ENCODE assay signal across 24 cellular contexts in the genomic region with DNA sequence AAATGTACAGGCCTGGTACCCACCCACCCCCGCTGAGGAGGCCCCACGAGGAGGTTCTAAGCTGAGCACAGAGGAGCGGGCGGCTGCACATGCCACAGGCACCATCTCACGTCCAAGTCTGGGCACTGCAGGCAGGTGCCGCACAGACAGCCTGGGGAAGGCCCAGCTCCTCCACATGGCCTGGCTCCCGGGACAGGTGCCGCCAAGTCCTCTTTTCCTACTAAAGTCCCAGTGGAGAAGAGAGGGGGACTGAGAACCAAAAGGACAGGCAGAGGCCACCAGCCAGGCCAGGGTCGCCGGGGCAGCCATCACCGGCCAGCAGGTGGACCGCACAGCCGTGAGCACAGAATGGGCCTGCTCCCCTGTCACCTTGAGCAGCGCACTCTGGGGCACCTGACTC.
A peak's percentile ranks its signal among the peaks of the same experiment; 100 is the strongest.
DNase-seq lines count a peak whose midpoint lies in the region; ATAC-seq, FAIRE-seq and TF ChIP-seq lines count a peak whose summit lies in the region.
"Had no signal": no experiment of that assay in that cellular context is flagged by ENCODE, and none has a peak within 500 bp of the region (broad histone marks: within the 10 kb centered on the region; RNA-seq: fewer than 3 reads in every experiment).

No MANE protein-coding gene starts in this region.

- peak overlapping the region in 1 of 11 experiments; percentile 85; a peak in 2 of 22 replicates for H3K27ac ChIP-seq in BLaER1 treated with 17β-estradiol and CSF1 and Interleukin-3, amounts not matched to agents 10 nM and 100 nM
- H3K27ac ChIP-seq in OCI-LY1 (ENCODE audit: low read depth, low read length, poor library complexity, severe bottlenecking), result no peak overlapping the region
- no peak overlapping the region for H3K27ac ChIP-seq in H1 (ENCODE audit: low read depth, low read length)
- H3K27ac ChIP-seq: gastrocnemius medialis, neutrophil, prostate gland, upper lobe of left lung had no signal

- H3K56ac ChIP-seq in H1 (replicated peaks; ENCODE audit: insufficient read length, low read depth, low read length), result no peak overlapping the region

- no peak overlapping the region for H4K91ac ChIP-seq in H1 (replicated peaks; ENCODE audit: insufficient read length, low read length)

- TF ChIP-seq RAD21 in H1 (IDR thresholded peaks at IDR 0.05 in 1 of 2, conservative IDR thresholded peaks at IDR 0.05 in 1 of 2; ENCODE audit: low read depth in 2 of 2, low read length in 2 of 2), result peak in 1 of 2 experiments; percentile 17; a peak in 2 of 4 replicates

- H3K79me2 ChIP-seq in OCI-LY1 (ENCODE audit: insufficient read depth, low read length), result no peaks in the 10 kb centered on the region
- H3K79me2 ChIP-seq in H1 (ENCODE audit: control insufficient read depth in 1 of 2, insufficient read depth in 2 of 2, low read length in 2 of 2), result no peaks in the 10 kb centered on the region

- H4K8ac ChIP-seq in H1 (ENCODE audit: extremely low read depth, insufficient read depth, low read length), result peak overlapping the region; percentile 17; the same call in 1 of the 2 replicates

- no peak overlapping the region for H3K4ac ChIP-seq in H1 (replicated peaks; ENCODE audit: insufficient read length, low read depth, low read length)

- no peaks in the 10 kb centered on the region for H3K23me2 ChIP-seq in H1 (ENCODE audit: low read depth, low read length)

- H2AFZ ChIP-seq in OCI-LY1 (ENCODE audit: low read length) (no peak overlapping the region), H1 (ENCODE audit: low read length) (no peak overlapping the region)

- H2AK5ac ChIP-seq in H1 (ENCODE audit: low read depth, low read length), result no peak overlapping the region

- no peak overlapping the region for H3K18ac ChIP-seq in H1 (ENCODE audit: extremely low read depth, low read length)

- TF ChIP-seq POLR2A in H1 (IDR thresholded peaks at IDR 0.05; ENCODE audit: control extremely low read depth in 1 of 2, low read depth in 2 of 2, low read length in 2 of 2), result no peak

- H3K9ac ChIP-seq in BLaER1 treated with 17β-estradiol and CSF1 and Interleukin-3, amounts not matched to agents 10 nM and 100 nM, result peak overlapping the region in 3 of 11 experiments; percentile 29 to 76 (median 44); a peak in 5 of 22 replicates
- H3K9ac ChIP-seq in OCI-LY1 (ENCODE audit: low read length) (no peak overlapping the region), H1 (replicated peaks in 1 of 4; ENCODE audit: extremely low read depth in 1 of 4, low read depth in 3 of 4, low read length in 3 of 4) (no peak overlapping the region)

- peaks cover 37 to 100% (median 96%) of the 10 kb centered on the region in 10 experiments for H3K4me1 ChIP-seq in BLaER1 treated with 17β-estradiol and CSF1 and Interleukin-3, amounts not matched to agents 10 nM and 100 nM
- H3K4me1 ChIP-seq in OCI-LY1 (ENCODE audit: insufficient read depth, low read length, severe bottlenecking) (peaks cover 17% of the 10 kb centered on the region), H1 (replicated peaks in 1 of 4; ENCODE audit: control insufficient read depth in 3 of 4, insufficient read depth in 4 of 4, low read length in 3 of 4) (peaks cover 0 to 4% (median 0%) of the 10 kb centered on the region in 4 experiments; a peak in 1 of 7 replicates)
- H3K4me1 ChIP-seq: prostate gland had no signal

- FAIRE-seq in H1 (lab: Jason Lieb, UNC), result no peak

- H4K5ac ChIP-seq in H1 (ENCODE audit: insufficient read length, low read depth, low read length), result no peak overlapping the region

- POLR2A ChIA-PET in H1 (lab: Charles Lee; ENCODE audit: partially characterized antibody), result no interaction called here

- no peak for ATAC-seq in GM18909 (IDR thresholded peaks at IDR 0.05; ENCODE audit: poor library complexity, unreplicated experiment)
- ATAC-seq: gastrocnemius medialis; stimulated activated memory B cell treated with anti-CD40 and anti-IgM and Interleukin-4, amounts not matched to agents 10 μg/mL and 1 μg/mL and 100 μg/mL, for 72 hours; T-cell had no signal

- H3K23ac ChIP-seq in H1 (ENCODE audit: insufficient read length), result no peak overlapping the region

- no peak overlapping the region for H2BK15ac ChIP-seq in H1 (ENCODE audit: low read length)

- no peak overlapping the region for H2BK12ac ChIP-seq in H1 (ENCODE audit: low read depth, low read length)

- CTCF ChIA-PET in H1 (lab: Charles Lee; ENCODE audit: partially characterized antibody), result interaction anchor here (1.0 to 1.2 kb wide), 2 partner anchors 12 to 966 kb away, joined by 3 to 4 read pairs; no protein-coding TSS in a partner anchor

- H3F3A ChIP-seq in OCI-LY1 (ENCODE audit: insufficient read depth, low read length), result no peaks in the 10 kb centered on the region

- no peak overlapping the region for H3K4me3 ChIP-seq in BLaER1 treated with 17β-estradiol and CSF1 and Interleukin-3, amounts not matched to agents 10 nM and 100 nM
- no peak overlapping the region for H3K4me3 ChIP-seq in OCI-LY1 (ENCODE audit: low read depth, low read length, poor library complexity, severe bottlenecking)
- no peak overlapping the region for H3K4me3 ChIP-seq in H1 (ENCODE audit: extremely low read depth in 1 of 4, insufficient read depth in 2 of 4, low read depth in 3 of 4, low read length in 4 of 4)
- H3K4me3 ChIP-seq: gastrocnemius medialis, prostate gland, upper lobe of left lung had no signal

- H3K4me2 ChIP-seq in BLaER1 treated with 17β-estradiol and CSF1 and Interleukin-3, amounts not matched to agents 10 nM and 100 nM, result peak overlapping the region in 8 of 11 experiments; percentile 19 to 99 (median 97); a peak in 15 of 22 replicates
- H3K4me2 ChIP-seq in OCI-LY1 (ENCODE audit: low read length) (no peak overlapping the region), H1 (ENCODE audit: insufficient read depth in 1 of 2, low read depth in 2 of 2, low read length in 2 of 2) (no peak overlapping the region)

- peaks cover 0 to 74% (median 39%) of the 10 kb centered on the region in 11 experiments; a peak in 16 of 22 replicates for H4K20me1 ChIP-seq in BLaER1 treated with 17β-estradiol and CSF1 and Interleukin-3, amounts not matched to agents 10 nM and 100 nM
- no peaks in the 10 kb centered on the region for H4K20me1 ChIP-seq in OCI-LY1 (ENCODE audit: insufficient read depth, low read length)
- no peaks in the 10 kb centered on the region for H4K20me1 ChIP-seq in H1 (replicated peaks in 1 of 2; ENCODE audit: control insufficient read depth in 1 of 2, insufficient read depth in 2 of 2, low read length in 2 of 2)

- 88% methylated on average over 13 of the region's 14 CpGs; no CpG with 5 or more reads in 1 of the 2 experiments for WGBS in H1 (ENCODE audit: extremely low coverage in 1 of 2, insufficient coverage in 1 of 2, insufficient read length in 1 of 2, insufficient replicate concordance in 2 of 2, low coverage in 1 of 2, low lambda C conversion rate in 2 of 2, missing lambda C conversion rate in 1 of 2), 2 experiments

- H3K9me3 ChIP-seq in BLaER1 treated with 17β-estradiol and CSF1 and Interleukin-3, amounts not matched to agents 10 nM and 100 nM (replicated peaks in 1 of 11), result peaks cover 11 to 18% (median 15%) of the 10 kb centered on the region in 11 experiments
- no peaks in the 10 kb centered on the region for H3K9me3 ChIP-seq in OCI-LY1 (ENCODE audit: low read length)
- H3K9me3 ChIP-seq in H1 (ENCODE audit: insufficient read depth in 2 of 2, low read depth in 1 of 2, low read length in 1 of 2), result no peaks in the 10 kb centered on the region
- H3K9me3 ChIP-seq: gastrocnemius medialis, neutrophil, prostate gland, upper lobe of left lung had no signal

- TF ChIP-seq CTCF in OCI-LY1 (IDR thresholded peaks at IDR 0.05; ENCODE audit: low read length) (peak; percentile 29), H1 (IDR thresholded peaks at IDR 0.05; ENCODE audit: control extremely low read depth in 1 of 3, insufficient read depth in 1 of 3, low read depth in 1 of 3, low read length in 3 of 3) (peak in 1 of 3 experiments; percentile 2; a peak in 1 of 4 replicates)

- no peak overlapping the region; the same call in 1 of the 2 replicates for H2BK5ac ChIP-seq in H1 (ENCODE audit: low read depth, low read length)

- H3K14ac ChIP-seq in H1 (ENCODE audit: insufficient read length), result no peak overlapping the region

- no peak overlapping the region for H2BK20ac ChIP-seq in H1 (ENCODE audit: low read length)

- H3K79me1 ChIP-seq in H1 (ENCODE audit: low read depth, low read length), result peaks cover 8% of the 10 kb centered on the region

- no peak for DNase-seq in H1 (ENCODE audit: low read depth in 1 of 2, low spot score in 2 of 2)
- peak; percentile 59 for DNase-seq in pons (ENCODE audit: low spot score)
- no peak for DNase-seq in mesenteric fat pad (ENCODE audit: low spot score)
- no peak for DNase-seq in stimulated activated CD4-positive, alpha-beta T cell treated with anti-CD3 and anti-CD28 coated beads, Interleukin-2, amount 100 ng/mL, for 48 hours
- DNase-seq: activated CD4-positive, alpha-beta T cell treated with anti-CD3 and anti-CD28 coated beads, Interleukin-2, amount 10 ng/mL, durations not matched to agents 7 days and 5 days; activated effector memory CD4-positive, alpha-beta T cell treated with anti-CD3 and anti-CD28 coated beads, Interleukin-2, amount 50 U/mL, for 16 hours; Calu3; DMS79 treated with DMSO at 0.1 percent for 48 hours; gastrocnemius medialis; GOT3; mesenchymal stem cell; NCI-H1048; NCI-H187; NCI-H2171 treated with DMSO at 0.1 percent for 48 hours; NCI-H510A; RPMI8226; T-cell had no signal

- no peaks in the 10 kb centered on the region for H3K9me2 ChIP-seq in OCI-LY1 (ENCODE audit: low read depth, low read length)

- TF ChIP-seq EP300 in H1 (IDR thresholded peaks at IDR 0.05; ENCODE audit: borderline replicate concordance in 1 of 2, low read depth in 2 of 2, low read length in 2 of 2), result no peak

- H3K27me3 ChIP-seq in BLaER1 treated with 17β-estradiol and CSF1 and Interleukin-3, amounts not matched to agents 10 nM and 100 nM, result peaks cover 0 to 24% (median 0%) of the 10 kb centered on the region in 11 experiments; a peak in 4 of 22 replicates
- H3K27me3 ChIP-seq in OCI-LY1 (ENCODE audit: insufficient read depth, low read length) (no peaks in the 10 kb centered on the region), H1 (replicated peaks in 1 of 4; ENCODE audit: control insufficient read depth in 3 of 4, extremely low read depth in 1 of 4, insufficient read depth in 3 of 4, low read length in 3 of 4) (no peaks in the 10 kb centered on the region)
- H3K27me3 ChIP-seq: gastrocnemius medialis, neutrophil, upper lobe of left lung had no signal

- H2BK120ac ChIP-seq in H1 (replicated peaks; ENCODE audit: low read depth, low read length), result no peak overlapping the region

- H3K36me3 ChIP-seq in BLaER1 treated with 17β-estradiol and CSF1 and Interleukin-3, amounts not matched to agents 10 nM and 100 nM, result peaks cover 26 to 46% (median 37%) of the 10 kb centered on the region in 11 experiments
- H3K36me3 ChIP-seq in OCI-LY1 (ENCODE audit: insufficient read depth, low read length) (peaks cover 33% of the 10 kb centered on the region; the same call in 1 of the 2 replicates), H1 (ENCODE audit: control insufficient read depth in 2 of 4, insufficient read depth in 4 of 4, low read length in 3 of 4) (peaks cover 0 to 24% (median 6%) of the 10 kb centered on the region in 4 experiments; a peak in 5 of 8 replicates)
- H3K36me3 ChIP-seq: gastrocnemius medialis, prostate gland had no signal

TF ChIP-seq in H1, 55 proteins besides CTCF, POLR2A, EP300 and RAD21 (continues in another document):
- TF ChIP-seq POU5F1 (IDR thresholded peaks at IDR 0.05; ENCODE audit: low read depth, low read length) (no peak), SAP30 (IDR thresholded peaks at IDR 0.05; ENCODE audit: insufficient read depth, insufficient replicate concordance, low read length) (no peak), SP2 (IDR thresholded peaks at IDR 0.05; ENCODE audit: low read length) (no peak)

Comparison
In these comparisons a context has a peak if more than half of its experiments do, and no peak if none do; other contexts are left out.
1. H3K4me2 ChIP-seq: peak in BLaER1 treated with 17β-estradiol and CSF1 and Interleukin-3, amounts not matched to agents 10 nM and 100 nM (8 of 11); none in OCI-LY1 (single experiment) and H1 (0 of 2).